ENCODE assay signal across 8 cellular contexts in the genomic region with DNA sequence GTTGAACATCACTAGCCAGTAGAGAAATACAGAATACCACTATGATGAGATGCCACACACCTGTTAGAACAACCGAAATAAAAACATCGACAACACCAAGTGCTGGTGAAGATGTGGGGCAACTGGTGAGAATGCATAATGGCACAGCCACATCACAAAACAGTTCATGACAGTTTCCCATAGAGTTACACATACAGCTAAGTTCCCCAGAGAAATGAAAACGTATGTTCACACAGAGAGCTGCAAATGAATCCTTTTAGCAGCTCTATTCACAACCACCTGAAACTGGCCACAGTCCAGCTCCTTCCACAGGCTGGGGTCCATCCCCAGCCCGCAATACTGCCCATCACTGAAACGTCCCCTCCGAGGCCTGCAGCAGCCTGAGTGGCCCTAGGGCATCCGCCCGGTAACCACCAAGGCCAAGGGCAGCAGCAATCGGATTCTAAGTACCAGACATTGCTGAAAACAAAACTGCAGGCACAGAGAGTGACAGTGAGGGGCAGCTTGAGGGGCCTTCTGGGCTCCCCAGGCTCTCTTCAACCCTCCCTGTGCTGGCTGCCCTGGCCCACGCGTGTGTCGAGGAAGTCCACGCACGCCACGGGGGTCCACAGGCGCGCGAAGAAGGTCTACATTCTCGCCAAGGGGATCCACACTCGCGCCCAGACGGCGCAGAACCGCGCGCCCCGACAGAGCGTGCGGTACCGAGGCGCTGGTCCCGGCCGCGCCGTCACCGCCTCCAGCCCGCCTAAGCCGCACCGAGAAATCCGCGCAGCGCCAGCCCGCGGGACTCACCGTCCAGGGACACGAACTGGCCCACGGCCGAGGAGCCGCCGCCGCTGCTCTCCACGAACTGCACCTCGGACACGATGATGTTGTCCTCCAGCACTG. TPM values are rescaled to one million over a fixed set of nuclear protein-coding genes. Genes with fewer than 3 reads are reported as not detected.
A peak's percentile ranks its signal among the peaks of the same experiment; 100 is the strongest.
DNase-seq lines count a peak whose midpoint lies in the region; ATAC-seq and TF ChIP-seq lines count a peak whose summit lies in the region.

No MANE protein-coding gene starts in this region.

- H3K9ac ChIP-seq in ES-I3 (ENCODE audit: low read depth, low read length) (peak overlapping the region; percentile 86), HUES6 (ENCODE audit: low read length) (peak overlapping the region; percentile 95)

- no peak for TF ChIP-seq POLR2A in sigmoid colon (IDR thresholded peaks at IDR 0.05)

- intact Hi-C loops in heart right ventricle (cut with DNase I) = loop anchor here in 2 of 10 donors (2.0 kb wide), 1 partner anchor 15 kb away; a partner anchor contains a TSS
- intact Hi-C loops in sigmoid colon (cut with DNase I) = loop anchor here (5.0 kb wide), 1 partner anchor 208 kb away; no protein-coding TSS in a partner anchor

- ATAC-seq in GM21526 (IDR thresholded peaks at IDR 0.05; ENCODE audit: low FRiP score, unreplicated experiment) = peak; percentile 3
- peak in 2 of 8 donors; percentile 1 to 2 for ATAC-seq in heart right ventricle

- H3K27me3 ChIP-seq in HUES6 (ENCODE audit: control insufficient read depth, insufficient read depth, low read length) (peaks cover 10% of the 10 kb centered on the region; the same call in 1 of the 2 replicates), heart right ventricle (no peaks in the 10 kb centered on the region), sigmoid colon (no peaks in the 10 kb centered on the region)

- peak; percentile 12 for DNase-seq in activated effector memory CD4-positive, alpha-beta T cell treated with Interleukin-2 at 50 U/mL for 16 hours
- peak in 1 of 2 donors; percentile 52 for DNase-seq in heart right ventricle
- peak; percentile 78 for DNase-seq in sigmoid colon
- no peak for DNase-seq in NCI-H2029 treated with DMSO at 0.1 percent for 48 hours (lab: John Stamatoyannopoulos, UW)
- no peak for DNase-seq in SIG-M5 treated with dmso at 0.1 percent for 504 hours (lab: John Stamatoyannopoulos, UW; ENCODE audit: unreplicated experiment)

- H3K4me3 ChIP-seq in HUES6 (ENCODE audit: low read depth, low read length) (peak overlapping the region; percentile 100), heart right ventricle (peak overlapping the region; percentile 72 to 93 (median 86)), sigmoid colon (peak overlapping the region; percentile 64 to 88 (median 70))

- no peak for TF ChIP-seq EP300 in sigmoid colon (IDR thresholded peaks at IDR 0.05)

- WGBS in heart right ventricle, 2 donors = 7% methylated on average over 50 to 54 of the region's 54 CpGs
- 5 to 7% methylated on average over 54 of the region's 54 CpGs for WGBS in sigmoid colon, 2 donors

- H3K9me3 ChIP-seq in ES-I3 (ENCODE audit: control insufficient read depth, insufficient read depth, low read length) = no peaks in the 10 kb centered on the region
- no peaks in the 10 kb centered on the region for H3K9me3 ChIP-seq in HUES6 (ENCODE audit: control insufficient read depth, insufficient read depth, low read depth, low read length)
- H3K9me3 ChIP-seq in heart right ventricle = no peaks in the 10 kb centered on the region
- no peaks in the 10 kb centered on the region for H3K9me3 ChIP-seq in sigmoid colon

- H3K36me3 ChIP-seq in ES-I3 (ENCODE audit: insufficient read depth, low read length) (no peaks in the 10 kb centered on the region), HUES6 (ENCODE audit: control insufficient read depth, insufficient read depth, low read length) (no peaks in the 10 kb centered on the region; the same call in 1 of the 2 replicates), heart right ventricle (no peaks in the 10 kb centered on the region), sigmoid colon (no peaks in the 10 kb centered on the region)

- TF ChIP-seq CTCF in heart right ventricle (IDR thresholded peaks at IDR 0.05) = no peak
- TF ChIP-seq CTCF in sigmoid colon (IDR thresholded peaks at IDR 0.05) = no peak

- H3K27ac ChIP-seq in HUES6 (ENCODE audit: low read depth, low read length) (no peak overlapping the region), heart right ventricle (peak overlapping the region; percentile 89 to 99 (median 94)), sigmoid colon (peak overlapping the region; percentile 95 to 98 (median 98))

- H3K4me1 ChIP-seq in ES-I3 (ENCODE audit: insufficient read depth, low read length) (no peaks in the 10 kb centered on the region), HUES6 (ENCODE audit: control insufficient read depth, insufficient read depth, low read length) (no peaks in the 10 kb centered on the region), heart right ventricle (peaks cover 8 to 36% (median 22%) of the 10 kb centered on the region in 9 donors), sigmoid colon (peaks cover 0 to 28% (median 21%) of the 10 kb centered on the region in 4 donors)

RNA-seq across cellular contexts. Expression of a gene that starts 0.9 kb away (rescaled TPM):
- total RNA-seq in heart right ventricle = 10 to 100 TPM; 12.7 to 18.9 (median 16.2) TPM
- 10 to 100 TPM; 12.9 to 30.8 TPM for polyA plus RNA-seq in heart right ventricle
- 10 to 100 TPM; 19.3 to 39.2 (median 28.5) TPM for total RNA-seq in sigmoid colon
- 10 to 100 TPM in 2 of 3 donors, 1 to 10 TPM in 1; 9.0 to 23.7 (median 12.6) TPM for polyA plus RNA-seq in sigmoid colon

RNA-seq across cellular contexts. Expression of a gene that starts 14.7 kb away (rescaled TPM):
- 10 to 100 TPM; 41.8 to 78.9 (median 54.6) TPM for total RNA-seq in heart right ventricle
- 100 to 1,000 TPM in 1 of 2 donors, 10 to 100 TPM in 1; 42.9 to 123 TPM for polyA plus RNA-seq in heart right ventricle
- 10 to 100 TPM; 38.7 to 90.6 (median 47.4) TPM for total RNA-seq in sigmoid colon
- polyA plus RNA-seq in sigmoid colon = 10 to 100 TPM; 19.8 to 49.6 (median 21.3) TPM

RNA-seq across cellular contexts. Expression of a gene that starts 51.6 kb away (rescaled TPM):
- total RNA-seq in heart right ventricle (10 to 100 TPM; 28.1 to 49.7 (median 32.2) TPM), sigmoid colon (10 to 100 TPM; 31.3 to 46.7 (median 37.1) TPM)
- polyA plus RNA-seq in heart right ventricle (10 to 100 TPM; 40.9 to 58.2 TPM), sigmoid colon (10 to 100 TPM; 39.8 to 63.7 (median 51.1) TPM)

Comparison
In these comparisons a context has a peak if more than half of its experiments do, and no peak if none do; other contexts are left out.
1. DNase-seq: peak in activated effector memory CD4-positive, alpha-beta T cell treated with Interleukin-2 at 50 U/mL for 16 hours (single experiment) and sigmoid colon (single experiment); none in NCI-H2029 treated with DMSO at 0.1 percent for 48 hours (single experiment) and SIG-M5 treated with dmso at 0.1 percent for 504 hours (single experiment).
2. Peak in every context shown above with its lines, with median percentiles within 50 percentile points of each other: H3K4me3 ChIP-seq.